5 cellular contexts compared by ENCODE assay signal in genomic region chr20:32323761-32324160, GRCh38. TPM values are rescaled to one million over a fixed set of nuclear protein-coding genes. Genes with fewer than 3 reads are reported as not detected.
DNase-seq lines count a peak whose midpoint lies in the region; ATAC-seq, FAIRE-seq and TF ChIP-seq lines count a peak whose summit lies in the region.
"Not testable (repeated sequence)": the region's sequence is repeated elsewhere in the genome, so short reads cannot be mapped to it uniquely, and the experiment has no call there.

No MANE protein-coding gene starts in this region.

- H3K4me3 ChIP-seq in Panc1 (ENCODE audit: low read depth in 2 of 2, low read length in 2 of 2); HepG2 (replicated peaks in 1 of 3; ENCODE audit: insufficient read depth in 1 of 3, low read depth in 2 of 3, low read length in 3 of 3); neutrophil (ENCODE audit: low read depth in 1 of 2, low read length in 1 of 2); trophoblast cell (ENCODE audit: low read depth, low read length): not testable (repeated sequence)

- H3K14ac ChIP-seq in trophoblast cell (ENCODE audit: low read length) = not testable (repeated sequence)

- not testable (repeated sequence) for H2BK5ac ChIP-seq in trophoblast cell (ENCODE audit: low read depth, low read length, poor library complexity)

- CTCF ChIA-PET in Panc1 (lab: Charles Lee); HepG2 (lab: Yijun Ruan, JAX; ENCODE audit: low intra/inter-chr PET ratio, low total read pairs): not testable (repeated sequence)

- not testable (repeated sequence) for H2BK120ac ChIP-seq in trophoblast cell (ENCODE audit: insufficient read depth, low read length, poor library complexity)

- not testable (repeated sequence) for H3K9ac ChIP-seq in HepG2 (ENCODE audit: insufficient read depth, low read depth, low read length); trophoblast cell (ENCODE audit: low read length)

- not testable (repeated sequence) for H3K23ac ChIP-seq in trophoblast cell (ENCODE audit: low read length)

- H3K9me3 ChIP-seq in Panc1 (ENCODE audit: control insufficient read depth, insufficient read depth, low read depth, low read length); HepG2 (ENCODE audit: low read length); neutrophil; trophoblast cell (ENCODE audit: insufficient read depth, low read depth, low read length): not testable (repeated sequence)

- H4K8ac ChIP-seq in trophoblast cell (ENCODE audit: low read depth, low read length) = not testable (repeated sequence)

- not testable (repeated sequence) for H2AFZ ChIP-seq in HepG2 (ENCODE audit: low read length); trophoblast cell (ENCODE audit: insufficient read depth, low read length, poor library complexity)

- not testable (repeated sequence) for H3K4ac ChIP-seq in trophoblast cell (ENCODE audit: low read depth, low read length)

- H4K20me1 ChIP-seq in HepG2 (ENCODE audit: insufficient read depth, low read length) = not testable (repeated sequence)

- TF ChIP-seq CTCF in 22Rv1 (IDR thresholded peaks at IDR 0.05); Panc1 (IDR thresholded peaks at IDR 0.05); HepG2 (CRISPR knock-in tag; IDR thresholded peaks at IDR 0.05); neutrophil (IDR thresholded peaks at IDR 0.05): not testable (repeated sequence)

- not testable (repeated sequence) for BruUV-seq in Panc1 (replicated peaks; lab: Mats Ljungman, UMichigan); HepG2 (replicated peaks; lab: Mats Ljungman, UMichigan)

- not testable (repeated sequence) for H2BK12ac ChIP-seq in trophoblast cell (ENCODE audit: low read length)

- TF ChIP-seq RAD21 in HepG2 (CRISPR knock-in tag; IDR thresholded peaks at IDR 0.05) = not testable (repeated sequence)

- not testable (repeated sequence) for TF ChIP-seq POLR2A in HepG2 (IDR thresholded peaks at IDR 0.05; ENCODE audit: insufficient read depth in 1 of 2, low read depth in 2 of 2, low read length in 2 of 2)

- not testable (repeated sequence) for FAIRE-seq in HepG2 (lab: Jason Lieb, UNC)

- H3K36me3 ChIP-seq in Panc1 (ENCODE audit: control insufficient read depth, insufficient read depth, low read length); HepG2 (replicated peaks in 1 of 2; ENCODE audit: control insufficient read depth in 1 of 2, insufficient read depth in 2 of 2, low read length in 2 of 2); trophoblast cell (ENCODE audit: control insufficient read depth in 1 of 2, insufficient read depth in 2 of 2, low read length in 2 of 2): not testable (repeated sequence)
- peaks cover 18% of the 10 kb centered on the region for H3K36me3 ChIP-seq in neutrophil

- H3K4me1 ChIP-seq in Panc1 (ENCODE audit: control insufficient read depth, insufficient read depth, low read length) (peaks cover 23% of the 10 kb centered on the region), HepG2 (ENCODE audit: insufficient read depth, low read length) (peaks cover 50% of the 10 kb centered on the region)
- H3K4me1 ChIP-seq in neutrophil (ENCODE audit: control insufficient read depth in 1 of 2, insufficient read depth in 1 of 2, low read depth in 1 of 2, low read length in 1 of 2); trophoblast cell (ENCODE audit: control insufficient read depth in 1 of 2, insufficient read depth in 2 of 2, low read length in 2 of 2): not testable (repeated sequence)

- not testable (repeated sequence) for H4K12ac ChIP-seq in trophoblast cell (ENCODE audit: low read depth, low read length)

- ATAC-seq in Panc1, HepG2: not testable (repeated sequence)

- intact Hi-C loops in Panc1 (cut with micrococcal nuclease; ENCODE audit: unreplicated experiment); HepG2 (cut with micrococcal nuclease; ENCODE audit: unreplicated experiment): not testable (repeated sequence)

- not testable (repeated sequence) for H2AK5ac ChIP-seq in trophoblast cell (ENCODE audit: low read length)

- H3K27ac ChIP-seq in 22Rv1 = peak overlapping the region; percentile 94
- H3K27ac ChIP-seq in Panc1 (ENCODE audit: low read length) = peak overlapping the region; percentile 25; the same call in 1 of the 2 replicates
- H3K27ac ChIP-seq in HepG2 (ENCODE audit: extremely low read length, insufficient read depth, low read length) = peak overlapping the region; percentile 22
- H3K27ac ChIP-seq in neutrophil = peak overlapping the region; percentile 21
- not testable (repeated sequence) for H3K27ac ChIP-seq in trophoblast cell (ENCODE audit: low read depth, low read length)

- H3K4me2 ChIP-seq in HepG2 (ENCODE audit: low read depth, low read length); trophoblast cell (ENCODE audit: low read length): not testable (repeated sequence)

- DNase-seq in Panc1 (ENCODE audit: low read depth, low spot score); HepG2 (ENCODE audit: low spot score): not testable (repeated sequence)
- DNase-seq in trophoblast cell = peak; percentile 74 to 78

- not testable (repeated sequence) for H3K79me2 ChIP-seq in HepG2 (ENCODE audit: insufficient read depth, low read length); trophoblast cell (ENCODE audit: control insufficient read depth, insufficient read depth, low read length, poor library complexity)

- in situ Hi-C loops in Panc1 (cut with HindIII; ENCODE audit: low pct_unique_long_range_greater_than_20kb, low sequenced_read_pairs); HepG2 (cut with HindIII; ENCODE audit: extremely low pct_ligation_motif_present, low pct_unique_long_range_greater_than_20kb): not testable (repeated sequence)

- H4K91ac ChIP-seq in trophoblast cell (ENCODE audit: low read depth, low read length) = not testable (repeated sequence)

- not testable (repeated sequence) for TF ChIP-seq EP300 in HepG2 (IDR thresholded peaks at IDR 0.05; ENCODE audit: low read depth in 2 of 2, low read length in 2 of 2); HepG2 (CRISPR knock-in tag; IDR thresholded peaks at IDR 0.05; ENCODE audit: borderline replicate concordance)

- H3K27me3 ChIP-seq in Panc1 (ENCODE audit: control insufficient read depth, insufficient read depth, low read length); HepG2 (ENCODE audit: control insufficient read depth in 1 of 2, insufficient read depth in 2 of 2, low read length in 2 of 2); neutrophil; trophoblast cell (ENCODE audit: insufficient read depth, low read length): not testable (repeated sequence)

- not testable (repeated sequence) for H3K79me1 ChIP-seq in trophoblast cell (ENCODE audit: low read length)

- 96% methylated on average over 5 of the region's 5 CpGs for WGBS in HepG2 (ENCODE audit: low lambda C conversion rate)
- WGBS in trophoblast cell (ENCODE audit: extremely low coverage, insufficient coverage, insufficient read length) = no CpG with 5 or more reads among the region's 5 CpGs

- POLR2A ChIA-PET in Panc1 (lab: Charles Lee) = interaction anchor here (0.5 kb wide), 1 partner anchor 177 kb away, joined by 9 read pairs; no protein-coding TSS in a partner anchor
- POLR2A ChIA-PET in HepG2 (lab: Yijun Ruan, JAX) = interaction anchor here (4.5 kb wide), 1 partner anchor 34 kb away, joined by 39 read pairs; no protein-coding TSS in a partner anchor

- H3K18ac ChIP-seq in trophoblast cell (ENCODE audit: low read length) = not testable (repeated sequence)

RNA-seq across cellular contexts. Expression of gene ASXL1, which starts 34.4 kb away (rescaled TPM):
- total RNA-seq in Panc1 (2021; ENCODE audit: unreplicated experiment) (205 TPM), HepG2 (2016; rRNA removed; fragmentation: Illumina TruSeq; extraction: Trizol) (47.3 and 62.1 TPM in 2 replicates)
- 79.0 TPM for polyA plus RNA-seq in Panc1 (2012; ENCODE audit: insufficient read length)
- 105 and 126 TPM in 2 replicates for total RNA-seq in HepG2 (2016; cell fraction: cytosol; rRNA removed; fragmentation: Illumina TruSeq; extraction: Trizol; ENCODE audit: low read depth)
- total RNA-seq in HepG2 (2016; cell fraction: insoluble cytoplasmic fraction; rRNA removed; fragmentation: Illumina TruSeq; extraction: Trizol) = 44.0 and 55.9 TPM in 2 replicates
- total RNA-seq in HepG2 (2016; cell fraction: membrane; rRNA removed; fragmentation: Illumina TruSeq; extraction: Trizol) = 30.9 and 35.4 TPM in 2 replicates
- 122 and 129 TPM in 2 replicates for total RNA-seq in HepG2 (2016; cell fraction: nucleus; rRNA removed; fragmentation: Illumina TruSeq; extraction: Trizol)
- polyA plus RNA-seq in HepG2 (2011; rRNA removed) = 74.8 and 87.6 TPM in 2 replicates
- polyA plus RNA-seq in HepG2 (2011; cell fraction: cytosol; rRNA removed) = 40.1 and 42.6 TPM in 2 replicates
- 375 and 376 TPM in 2 replicates for polyA plus RNA-seq in HepG2 (2011; cell fraction: nucleus; rRNA removed)
- 81.3 and 96.1 TPM in 2 replicates for polyA plus RNA-seq in HepG2 (2012)
- 26.1 and 28.4 TPM in 2 replicates for polyA plus RNA-seq in HepG2 (2016; cell fraction: cytosol; fragmentation: Illumina TruSeq; extraction: Trizol; ENCODE audit: low read depth)
- polyA plus RNA-seq in HepG2 (2016; cell fraction: insoluble cytoplasmic fraction; fragmentation: Illumina TruSeq; extraction: Trizol; ENCODE audit: low read depth) = 37.0 and 39.4 TPM in 2 replicates
- polyA plus RNA-seq in HepG2 (2016; cell fraction: membrane; fragmentation: Illumina TruSeq; extraction: Trizol; ENCODE audit: low read depth) = 24.4 and 25.2 TPM in 2 replicates
- polyA plus RNA-seq in HepG2 (2016; cell fraction: nucleus; fragmentation: Illumina TruSeq; extraction: Trizol; ENCODE audit: insufficient read depth, low read depth) = 241 and 272 TPM in 2 replicates
- polyA minus RNA-seq in HepG2 (2011; rRNA and poly(A)+ RNA removed; ENCODE audit: low replicate concordance) = 94.1 and 144 TPM in 2 replicates
- 66.7 and 75.3 TPM in 2 replicates for polyA minus RNA-seq in HepG2 (2011; cell fraction: cytosol; rRNA and poly(A)+ RNA removed)
- 263 and 294 TPM in 2 replicates for polyA minus RNA-seq in HepG2 (2011; cell fraction: nucleus; rRNA and poly(A)+ RNA removed)
- polyA plus RNA-seq in trophoblast cell (2013) = 40.6 and 41.3 TPM in 2 replicates

RNA-seq across cellular contexts. Expression of gene KIF3B, which starts 46.3 kb away (rescaled TPM):
- total RNA-seq in Panc1 (2021; ENCODE audit: unreplicated experiment) = 67.8 TPM
- 46.6 TPM for polyA plus RNA-seq in Panc1 (2012; ENCODE audit: insufficient read length)
- 28.8 and 36.4 TPM in 2 replicates for total RNA-seq in HepG2 (2016; rRNA removed; fragmentation: Illumina TruSeq; extraction: Trizol)
- total RNA-seq in HepG2 (2016; cell fraction: cytosol; rRNA removed; fragmentation: Illumina TruSeq; extraction: Trizol; ENCODE audit: low read depth) = 3.9 and 4.3 TPM in 2 replicates
- 28.4 and 33.3 TPM in 2 replicates for total RNA-seq in HepG2 (2016; cell fraction: insoluble cytoplasmic fraction; rRNA removed; fragmentation: Illumina TruSeq; extraction: Trizol)
- total RNA-seq in HepG2 (2016; cell fraction: membrane; rRNA removed; fragmentation: Illumina TruSeq; extraction: Trizol) = 16.8 and 18.5 TPM in 2 replicates
- 18.0 and 21.3 TPM in 2 replicates for total RNA-seq in HepG2 (2016; cell fraction: nucleus; rRNA removed; fragmentation: Illumina TruSeq; extraction: Trizol)
- polyA plus RNA-seq in HepG2 (2011; rRNA removed) = 20.2 and 23.6 TPM in 2 replicates
- 18.0 and 24.2 TPM in 2 replicates for polyA plus RNA-seq in HepG2 (2011; cell fraction: cytosol; rRNA removed)
- 7.7 and 10.1 TPM in 2 replicates for polyA plus RNA-seq in HepG2 (2011; cell fraction: nucleus; rRNA removed)
- polyA plus RNA-seq in HepG2 (2012) = 17.4 and 18.3 TPM in 2 replicates
- 1.1 and 1.5 TPM in 2 replicates for polyA plus RNA-seq in HepG2 (2016; cell fraction: cytosol; fragmentation: Illumina TruSeq; extraction: Trizol; ENCODE audit: low read depth)
- 28.7 and 29.5 TPM in 2 replicates for polyA plus RNA-seq in HepG2 (2016; cell fraction: insoluble cytoplasmic fraction; fragmentation: Illumina TruSeq; extraction: Trizol; ENCODE audit: low read depth)
- polyA plus RNA-seq in HepG2 (2016; cell fraction: membrane; fragmentation: Illumina TruSeq; extraction: Trizol; ENCODE audit: low read depth) = 7.8 and 8.4 TPM in 2 replicates
- 21.9 and 25.1 TPM in 2 replicates for polyA plus RNA-seq in HepG2 (2016; cell fraction: nucleus; fragmentation: Illumina TruSeq; extraction: Trizol; ENCODE audit: insufficient read depth, low read depth)
- polyA minus RNA-seq in HepG2 (2011; rRNA and poly(A)+ RNA removed; ENCODE audit: low replicate concordance) = 27.4 and 31.9 TPM in 2 replicates
- polyA minus RNA-seq in HepG2 (2011; cell fraction: cytosol; rRNA and poly(A)+ RNA removed) = 17.6 and 21.7 TPM in 2 replicates
- polyA minus RNA-seq in HepG2 (2011; cell fraction: nucleus; rRNA and poly(A)+ RNA removed) = 11.7 and 17.7 TPM in 2 replicates
- 17.9 TPM in 2 replicates for polyA plus RNA-seq in trophoblast cell (2013)
